In the genomic region with DNA sequence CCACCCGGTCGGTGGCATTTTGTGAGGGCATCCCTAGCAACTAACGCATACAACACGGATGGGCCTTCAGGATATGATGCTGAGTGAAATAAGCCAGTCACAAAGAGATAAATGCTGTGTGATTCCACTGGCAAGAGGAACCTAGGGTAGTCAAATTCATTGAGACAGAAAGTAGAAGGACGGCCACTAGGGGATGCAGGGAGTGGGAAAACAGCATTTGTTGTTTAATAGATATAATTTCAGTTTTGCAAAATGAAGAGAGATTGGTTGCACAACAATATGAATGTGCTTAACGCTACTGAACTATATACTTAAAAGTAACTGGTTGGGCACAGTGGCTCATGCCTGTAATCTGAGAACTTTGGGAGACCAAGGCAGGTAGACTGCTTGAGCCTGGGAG, we compare ENCODE assay signal across 1 cellular context.
TF ChIP-seq lines count a peak whose summit lies in the region.

No MANE protein-coding gene starts in this region.

TF ChIP-seq in WTC11, 78 proteins besides CTCF, POLR2A, EP300 and RAD21 (continued from another document):
- TF ChIP-seq E2F4 (CRISPR knock-in tag; IDR thresholded peaks at IDR 0.05; ENCODE audit: borderline replicate concordance, low read depth) (no peak), ZNF121 (CRISPR knock-in tag; IDR thresholded peaks at IDR 0.05) (no peak), ATF3 (CRISPR knock-in tag; conservative IDR thresholded peaks at IDR 0.05) (no peak)
- TF ChIP-seq, protein P1, sequence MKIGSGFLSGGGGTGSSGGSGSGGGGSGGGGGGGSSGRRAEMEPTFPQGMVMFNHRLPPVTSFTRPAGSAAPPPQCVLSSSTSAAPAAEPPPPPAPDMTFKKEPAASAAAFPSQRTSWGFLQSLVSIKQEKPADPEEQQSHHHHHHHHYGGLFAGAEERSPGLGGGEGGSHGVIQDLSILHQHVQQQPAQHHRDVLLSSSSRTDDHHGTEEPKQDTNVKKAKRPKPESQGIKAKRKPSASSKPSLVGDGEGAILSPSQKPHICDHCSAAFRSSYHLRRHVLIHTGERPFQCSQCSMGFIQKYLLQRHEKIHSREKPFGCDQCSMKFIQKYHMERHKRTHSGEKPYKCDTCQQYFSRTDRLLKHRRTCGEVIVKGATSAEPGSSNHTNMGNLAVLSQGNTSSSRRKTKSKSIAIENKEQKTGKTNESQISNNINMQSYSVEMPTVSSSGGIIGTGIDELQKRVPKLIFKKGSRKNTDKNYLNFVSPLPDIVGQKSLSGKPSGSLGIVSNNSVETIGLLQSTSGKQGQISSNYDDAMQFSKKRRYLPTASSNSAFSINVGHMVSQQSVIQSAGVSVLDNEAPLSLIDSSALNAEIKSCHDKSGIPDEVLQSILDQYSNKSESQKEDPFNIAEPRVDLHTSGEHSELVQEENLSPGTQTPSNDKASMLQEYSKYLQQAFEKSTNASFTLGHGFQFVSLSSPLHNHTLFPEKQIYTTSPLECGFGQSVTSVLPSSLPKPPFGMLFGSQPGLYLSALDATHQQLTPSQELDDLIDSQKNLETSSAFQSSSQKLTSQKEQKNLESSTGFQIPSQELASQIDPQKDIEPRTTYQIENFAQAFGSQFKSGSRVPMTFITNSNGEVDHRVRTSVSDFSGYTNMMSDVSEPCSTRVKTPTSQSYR (CRISPR knock-in tag; IDR thresholded peaks at IDR 0.05): no peak
